In the genomic region with DNA sequence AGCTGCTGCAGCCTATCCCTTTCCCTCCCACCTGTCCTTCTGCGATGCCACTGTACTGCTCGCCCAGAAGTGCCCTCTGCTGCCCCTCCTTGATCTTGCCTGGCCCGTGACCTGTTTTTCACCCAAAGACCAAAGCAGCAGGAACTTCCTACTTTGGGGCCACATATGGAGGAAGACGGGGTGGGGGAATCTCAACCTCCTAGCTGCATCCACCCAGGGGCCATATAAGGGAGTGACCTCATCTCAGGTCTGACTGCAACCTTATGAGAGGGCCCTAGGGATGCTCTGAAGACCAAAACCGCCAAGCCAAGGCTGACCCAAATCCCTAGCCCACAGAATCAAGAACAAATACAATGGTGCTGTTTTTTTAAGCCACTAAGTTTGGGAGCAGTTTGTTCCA, we compare ENCODE assay signal across 1 cellular context.
TF ChIP-seq lines count a peak whose summit lies in the region.

No MANE protein-coding gene starts in this region.

TF ChIP-seq in GM23338, 12 proteins besides CTCF, POLR2A, EP300 and RAD21 (continued from another document):
- TF ChIP-seq, protein P1, sequence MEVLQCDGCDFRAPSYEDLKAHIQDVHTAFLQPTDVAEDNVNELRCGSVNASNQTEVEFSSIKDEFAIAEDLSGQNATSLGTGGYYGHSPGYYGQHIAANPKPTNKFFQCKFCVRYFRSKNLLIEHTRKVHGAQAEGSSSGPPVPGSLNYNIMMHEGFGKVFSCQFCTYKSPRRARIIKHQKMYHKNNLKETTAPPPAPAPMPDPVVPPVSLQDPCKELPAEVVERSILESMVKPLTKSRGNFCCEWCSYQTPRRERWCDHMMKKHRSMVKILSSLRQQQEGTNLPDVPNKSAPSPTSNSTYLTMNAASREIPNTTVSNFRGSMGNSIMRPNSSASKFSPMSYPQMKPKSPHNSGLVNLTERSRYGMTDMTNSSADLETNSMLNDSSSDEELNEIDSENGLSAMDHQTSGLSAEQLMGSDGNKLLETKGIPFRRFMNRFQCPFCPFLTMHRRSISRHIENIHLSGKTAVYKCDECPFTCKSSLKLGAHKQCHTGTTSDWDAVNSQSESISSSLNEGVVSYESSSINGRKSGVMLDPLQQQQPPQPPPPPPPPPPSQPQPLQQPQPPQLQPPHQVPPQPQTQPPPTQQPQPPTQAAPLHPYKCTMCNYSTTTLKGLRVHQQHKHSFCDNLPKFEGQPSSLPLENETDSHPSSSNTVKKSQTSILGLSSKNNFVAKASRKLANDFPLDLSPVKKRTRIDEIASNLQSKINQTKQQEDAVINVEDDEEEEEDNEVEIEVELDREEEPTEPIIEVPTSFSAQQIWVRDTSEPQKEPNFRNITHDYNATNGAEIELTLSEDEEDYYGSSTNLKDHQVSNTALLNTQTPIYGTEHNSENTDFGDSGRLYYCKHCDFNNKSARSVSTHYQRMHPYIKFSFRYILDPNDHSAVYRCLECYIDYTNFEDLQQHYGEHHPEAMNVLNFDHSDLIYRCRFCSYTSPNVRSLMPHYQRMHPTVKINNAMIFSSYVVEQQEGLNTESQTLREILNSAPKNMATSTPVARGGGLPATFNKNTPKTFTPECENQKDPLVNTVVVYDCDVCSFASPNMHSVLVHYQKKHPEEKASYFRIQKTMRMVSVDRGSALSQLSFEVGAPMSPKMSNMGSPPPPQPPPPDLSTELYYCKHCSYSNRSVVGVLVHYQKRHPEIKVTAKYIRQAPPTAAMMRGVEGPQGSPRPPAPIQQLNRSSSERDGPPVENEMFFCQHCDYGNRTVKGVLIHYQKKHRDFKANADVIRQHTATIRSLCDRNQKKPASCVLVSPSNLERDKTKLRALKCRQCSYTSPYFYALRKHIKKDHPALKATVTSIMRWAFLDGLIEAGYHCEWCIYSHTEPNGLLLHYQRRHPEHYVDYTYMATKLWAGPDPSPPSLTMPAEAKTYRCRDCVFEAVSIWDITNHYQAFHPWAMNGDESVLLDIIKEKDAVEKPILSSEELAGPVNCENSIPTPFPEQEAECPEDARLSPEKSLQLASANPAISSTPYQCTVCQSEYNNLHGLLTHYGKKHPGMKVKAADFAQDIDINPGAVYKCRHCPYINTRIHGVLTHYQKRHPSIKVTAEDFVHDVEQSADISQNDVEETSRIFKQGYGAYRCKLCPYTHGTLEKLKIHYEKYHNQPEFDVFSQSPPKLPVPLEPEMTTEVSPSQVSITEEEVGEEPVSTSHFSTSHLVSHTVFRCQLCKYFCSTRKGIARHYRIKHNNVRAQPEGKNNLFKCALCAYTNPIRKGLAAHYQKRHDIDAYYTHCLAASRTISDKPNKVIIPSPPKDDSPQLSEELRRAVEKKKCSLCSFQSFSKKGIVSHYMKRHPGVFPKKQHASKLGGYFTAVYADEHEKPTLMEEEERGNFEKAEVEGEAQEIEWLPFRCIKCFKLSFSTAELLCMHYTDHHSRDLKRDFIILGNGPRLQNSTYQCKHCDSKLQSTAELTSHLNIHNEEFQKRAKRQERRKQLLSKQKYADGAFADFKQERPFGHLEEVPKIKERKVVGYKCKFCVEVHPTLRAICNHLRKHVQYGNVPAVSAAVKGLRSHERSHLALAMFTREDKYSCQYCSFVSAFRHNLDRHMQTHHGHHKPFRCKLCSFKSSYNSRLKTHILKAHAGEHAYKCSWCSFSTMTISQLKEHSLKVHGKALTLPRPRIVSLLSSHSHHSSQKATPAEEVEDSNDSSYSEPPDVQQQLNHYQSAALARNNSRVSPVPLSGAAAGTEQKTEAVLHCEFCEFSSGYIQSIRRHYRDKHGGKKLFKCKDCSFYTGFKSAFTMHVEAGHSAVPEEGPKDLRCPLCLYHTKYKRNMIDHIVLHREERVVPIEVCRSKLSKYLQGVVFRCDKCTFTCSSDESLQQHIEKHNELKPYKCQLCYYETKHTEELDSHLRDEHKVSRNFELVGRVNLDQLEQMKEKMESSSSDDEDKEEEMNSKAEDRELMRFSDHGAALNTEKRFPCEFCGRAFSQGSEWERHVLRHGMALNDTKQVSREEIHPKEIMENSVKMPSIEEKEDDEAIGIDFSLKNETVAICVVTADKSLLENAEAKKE (CRISPR knock-in tag; IDR thresholded peaks at IDR 0.05): no peak
- no peak for TF ChIP-seq EZH2phosphoT487 (IDR thresholded peaks at IDR 0.05; ENCODE audit: unreplicated experiment)
- TF ChIP-seq ZNF114 (CRISPR knock-in tag; IDR thresholded peaks at IDR 0.05): no peak
- TF ChIP-seq, protein P2, sequence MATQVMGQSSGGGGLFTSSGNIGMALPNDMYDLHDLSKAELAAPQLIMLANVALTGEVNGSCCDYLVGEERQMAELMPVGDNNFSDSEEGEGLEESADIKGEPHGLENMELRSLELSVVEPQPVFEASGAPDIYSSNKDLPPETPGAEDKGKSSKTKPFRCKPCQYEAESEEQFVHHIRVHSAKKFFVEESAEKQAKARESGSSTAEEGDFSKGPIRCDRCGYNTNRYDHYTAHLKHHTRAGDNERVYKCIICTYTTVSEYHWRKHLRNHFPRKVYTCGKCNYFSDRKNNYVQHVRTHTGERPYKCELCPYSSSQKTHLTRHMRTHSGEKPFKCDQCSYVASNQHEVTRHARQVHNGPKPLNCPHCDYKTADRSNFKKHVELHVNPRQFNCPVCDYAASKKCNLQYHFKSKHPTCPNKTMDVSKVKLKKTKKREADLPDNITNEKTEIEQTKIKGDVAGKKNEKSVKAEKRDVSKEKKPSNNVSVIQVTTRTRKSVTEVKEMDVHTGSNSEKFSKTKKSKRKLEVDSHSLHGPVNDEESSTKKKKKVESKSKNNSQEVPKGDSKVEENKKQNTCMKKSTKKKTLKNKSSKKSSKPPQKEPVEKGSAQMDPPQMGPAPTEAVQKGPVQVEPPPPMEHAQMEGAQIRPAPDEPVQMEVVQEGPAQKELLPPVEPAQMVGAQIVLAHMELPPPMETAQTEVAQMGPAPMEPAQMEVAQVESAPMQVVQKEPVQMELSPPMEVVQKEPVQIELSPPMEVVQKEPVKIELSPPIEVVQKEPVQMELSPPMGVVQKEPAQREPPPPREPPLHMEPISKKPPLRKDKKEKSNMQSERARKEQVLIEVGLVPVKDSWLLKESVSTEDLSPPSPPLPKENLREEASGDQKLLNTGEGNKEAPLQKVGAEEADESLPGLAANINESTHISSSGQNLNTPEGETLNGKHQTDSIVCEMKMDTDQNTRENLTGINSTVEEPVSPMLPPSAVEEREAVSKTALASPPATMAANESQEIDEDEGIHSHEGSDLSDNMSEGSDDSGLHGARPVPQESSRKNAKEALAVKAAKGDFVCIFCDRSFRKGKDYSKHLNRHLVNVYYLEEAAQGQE (IDR thresholded peaks at IDR 0.05; ENCODE audit: unreplicated experiment): no peak
- TF ChIP-seq STAT1 (IDR thresholded peaks at IDR 0.05; ENCODE audit: unreplicated experiment): no peak
- TF ChIP-seq EZH2 (IDR thresholded peaks at IDR 0.05; ENCODE audit: low read depth, unreplicated experiment): no peak
- no peak for TF ChIP-seq CREB1 (CRISPR knock-in tag; IDR thresholded peaks at IDR 0.05; ENCODE audit: low read depth)
